In genomic region chr19:9861503-9861902, GRCh38 we compare ENCODE assay signal across 27 cellular contexts.
"Had no signal": no experiment of that assay in that cellular context is flagged by ENCODE, and none has a peak within 500 bp of the region (broad histone marks: within the 10 kb centered on the region; RNA-seq: fewer than 3 reads in every experiment).

No MANE protein-coding gene starts in this region.

- H3K4me3 Mint-ChIP-seq: brain; stimulated activated naive B cell treated with anti-CD40 and anti-IgM and Interleukin-4, amounts not matched to agents 10 μg/mL and 1 μg/mL and 100 μg/mL, for 72 hours had no signal

- H3K9me3 Mint-ChIP-seq: activated naive CD4-positive, alpha-beta T cell treated with anti-CD3 and anti-CD28 coated beads, Interleukin-2, amount 50 U/mL, for 72 hours; brain; stimulated activated naive B cell treated with anti-CD40 and anti-IgM and Interleukin-4, amounts not matched to agents 10 μg/mL and 1 μg/mL and 100 μg/mL, for 72 hours had no signal

- H3K27me3 Mint-ChIP-seq: brain had no signal

- H3K27ac Mint-ChIP-seq: stimulated activated naive B cell treated with anti-CD40 and anti-IgM and Interleukin-4, amounts not matched to agents 10 μg/mL and 1 μg/mL and 100 μg/mL, for 72 hours had no signal

- ATAC-seq: activated naive CD4-positive, alpha-beta T cell treated with anti-CD3 and anti-CD28 coated beads, Interleukin-2, amount 50 U/mL, for 72 hours; gastrocnemius medialis; left colon; pancreas; sciatic nerve; SK-N-SH treated with all-trans-retinoic acid at 6 μM for 48 hours; stimulated activated naive B cell treated with anti-CD40 and anti-IgM and Interleukin-4, amounts not matched to agents 10 μg/mL and 1 μg/mL and 100 μg/mL, for 72 hours had no signal

- DNase-seq: activated CD4-positive, alpha-beta T cell treated with anti-CD3 and anti-CD28 coated beads, Interleukin-2, amount 50 U/mL, for 4 hours; activated CD4-positive, CD25-positive, alpha-beta regulatory T cell treated with anti-CD3 and anti-CD28 coated beads, Interleukin-2, amount 50 U/mL, for 72 hours; activated CD8-positive, alpha-beta memory T cell treated with anti-CD3 and anti-CD28 coated beads, Interleukin-2, amount 50 U/mL, for 4 hours; activated gamma-delta T cell treated with Interleukin-2 at 50 U/mL for 16 hours; activated T-cell treated with anti-CD3 and anti-CD28 coated beads, Interleukin-2, amount 50 U/mL, for 1 hour; dorsolateral prefrontal cortex; effector memory CD4-positive, alpha-beta T cell; erythroblast; gastrocnemius medialis; glutamatergic neuron; left colon; mammary epithelial cell; nucleus accumbens; pancreas; retina; stimulated activated CD4-positive, alpha-beta T cell treated with anti-CD3 and anti-CD28 coated beads, Interleukin-12 subunit alpha, Interleukin-12 subunit beta, amount 100 ng/mL, for 4 hours; stimulated activated CD4-positive, alpha-beta T cell treated with anti-CD3 and anti-CD28 coated beads, Interleukin-4, amount 100 ng/mL, for 4 hours; stimulated activated CD8-positive, alpha-beta memory T cell treated with anti-CD3 and anti-CD28 coated beads, Interleukin-4, amount 100 ng/mL, for 48 hours; stimulated activated naive B cell treated with anti-CD40 and anti-IgM and Interleukin-4, amounts not matched to agents 10 μg/mL and 1 μg/mL and 100 μg/mL, for 72 hours; stomach; T1000; thyroid gland; upper lobe of left lung had no signal
